ENCODE assay signal across 13 cellular contexts in the genomic region with DNA sequence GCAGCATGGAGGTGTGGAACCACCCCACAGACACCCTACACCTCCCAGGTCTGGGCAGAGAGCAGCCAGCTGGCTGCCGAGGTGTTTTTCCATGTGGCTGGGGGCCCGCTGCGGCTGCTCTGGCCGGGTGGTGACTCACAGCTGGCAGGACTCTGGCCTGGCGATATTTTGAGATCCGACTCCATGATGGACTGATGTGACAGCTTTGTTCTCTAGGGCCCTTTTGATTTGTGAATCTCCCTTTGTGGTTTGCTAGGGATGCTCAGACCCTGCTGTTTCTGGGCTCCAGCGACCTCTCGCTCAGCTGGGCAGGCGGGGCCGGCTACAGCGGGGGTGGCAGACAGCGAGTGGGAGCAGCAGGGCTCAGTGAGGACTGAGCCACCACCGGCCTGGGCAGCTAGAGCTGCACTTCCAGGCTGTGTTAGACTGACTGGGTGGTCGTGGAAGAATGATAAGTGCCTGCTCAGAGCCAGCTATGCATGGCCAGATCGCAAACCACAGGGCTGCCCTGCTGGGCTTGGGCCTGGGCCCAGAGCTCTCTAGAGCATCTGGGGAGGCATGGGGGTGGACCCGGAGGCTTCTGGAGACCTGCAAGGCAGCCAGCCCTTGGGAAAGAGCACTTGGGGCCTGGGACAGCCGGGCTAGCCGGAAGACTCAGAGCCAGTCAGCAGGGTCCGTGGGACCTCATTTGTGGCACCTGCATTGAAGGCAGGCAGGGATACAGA. TPM values are rescaled to one million over a fixed set of nuclear protein-coding genes. Genes with fewer than 3 reads are reported as not detected.
DNase-seq lines count a peak whose midpoint lies in the region; ATAC-seq and TF ChIP-seq lines count a peak whose summit lies in the region.
"Had no signal": no experiment of that assay in that cellular context is flagged by ENCODE, and none has a peak within 500 bp of the region (broad histone marks: within the 10 kb centered on the region; RNA-seq: fewer than 3 reads in every experiment).

No MANE protein-coding gene starts in this region.

- H3K4me3 ChIP-seq in mesendoderm (ENCODE audit: low read length) (no peak overlapping the region), tibial artery (no peak overlapping the region)
- H3K4me3 ChIP-seq: A549, upper lobe of left lung had no signal

- H3K27me3 ChIP-seq in mesendoderm (ENCODE audit: insufficient read depth, low read length, poor library complexity) (no peaks in the 10 kb centered on the region), tibial artery (no peaks in the 10 kb centered on the region)
- H3K27me3 ChIP-seq: upper lobe of left lung had no signal

- no peak overlapping the region for H2BK15ac ChIP-seq in mesendoderm (replicated peaks; ENCODE audit: low read depth)

- no CpG with 5 or more reads among the region's 19 CpGs for WGBS in mesendoderm (ENCODE audit: extremely low coverage, insufficient coverage, low lambda C conversion rate)

- H2BK120ac ChIP-seq in mesendoderm (ENCODE audit: low read depth, low read length) = no peak overlapping the region

- peaks cover 27% of the 10 kb centered on the region for H3K4me1 Mint-ChIP-seq in activated CD4-positive, alpha-beta T cell treated with anti-CD3 and anti-CD28 coated beads, Interleukin-2, amount 10 ng/mL, durations not matched to agents 24 days and 14 days

- H3K4me1 ChIP-seq in mesendoderm (ENCODE audit: control insufficient read depth, low read depth, low read length) = no peaks in the 10 kb centered on the region
- H3K4me1 ChIP-seq in tibial artery = peaks cover 0 to 16% (median 12%) of the 10 kb centered on the region in 4 donors
- H3K4me1 ChIP-seq: A549 had no signal

- no peak overlapping the region for H4K5ac ChIP-seq in mesendoderm (ENCODE audit: low read length)

- H2AK5ac ChIP-seq in mesendoderm (ENCODE audit: low read length) = no peak overlapping the region

- H2BK5ac ChIP-seq in mesendoderm (ENCODE audit: low read length) = no peak overlapping the region

- H3K18ac ChIP-seq in mesendoderm (ENCODE audit: low read length) = no peak overlapping the region

- peak overlapping the region; percentile 17 for H3K27ac Mint-ChIP-seq in activated CD4-positive, alpha-beta T cell treated with anti-CD3 and anti-CD28 coated beads, Interleukin-2, amount 10 ng/mL, durations not matched to agents 24 days and 14 days

- no peaks in the 10 kb centered on the region for H3K27me3 Mint-ChIP-seq in activated CD4-positive, alpha-beta T cell treated with anti-CD3 and anti-CD28 coated beads, Interleukin-2, amount 10 ng/mL, durations not matched to agents 24 days and 14 days

- no peak for ATAC-seq in GM21529 (IDR thresholded peaks at IDR 0.05; ENCODE audit: unreplicated experiment)
- ATAC-seq: A549 had no signal

- no peaks in the 10 kb centered on the region for H3K79me1 ChIP-seq in mesendoderm (ENCODE audit: low read length)

- no peak overlapping the region for H3K27ac ChIP-seq in mesendoderm (ENCODE audit: low read depth, low read length)
- peak overlapping the region; percentile 54 to 73 for H3K27ac ChIP-seq in tibial artery
- H3K27ac ChIP-seq: A549, upper lobe of left lung had no signal

- TF ChIP-seq CTCF in tibial artery (IDR thresholded peaks at IDR 0.05) = no peak

- no peak overlapping the region for H4K8ac ChIP-seq in mesendoderm (ENCODE audit: low read depth, low read length)

- H3K9me3 Mint-ChIP-seq in activated CD4-positive, alpha-beta T cell treated with anti-CD3 and anti-CD28 coated beads, Interleukin-2, amount 10 ng/mL, durations not matched to agents 24 days and 14 days = peaks cover 5% of the 10 kb centered on the region

- H3K36me3 ChIP-seq in mesendoderm (ENCODE audit: control insufficient read depth, insufficient read depth, low read length) (no peaks in the 10 kb centered on the region), tibial artery (no peaks in the 10 kb centered on the region)
- H3K36me3 ChIP-seq: upper lobe of left lung had no signal

- no peak overlapping the region for H3K56ac ChIP-seq in mesendoderm (ENCODE audit: low read length)

- H3K9ac ChIP-seq in mesendoderm (ENCODE audit: low read length) = no peak overlapping the region

- H3K9me3 ChIP-seq in tibial artery = no peaks in the 10 kb centered on the region
- H3K9me3 ChIP-seq: A549, upper lobe of left lung had no signal

- no peak overlapping the region for H3K4me3 Mint-ChIP-seq in activated CD4-positive, alpha-beta T cell treated with anti-CD3 and anti-CD28 coated beads, Interleukin-2, amount 10 ng/mL, durations not matched to agents 24 days and 14 days

- no peak overlapping the region for H3K4ac ChIP-seq in mesendoderm (ENCODE audit: low read depth, low read length)

- H3K79me2 ChIP-seq in mesendoderm (ENCODE audit: control insufficient read depth, insufficient read depth, low read length) = no peaks in the 10 kb centered on the region

- H3K36me3 Mint-ChIP-seq in activated CD4-positive, alpha-beta T cell treated with anti-CD3 and anti-CD28 coated beads, Interleukin-2, amount 10 ng/mL, durations not matched to agents 24 days and 14 days (ENCODE audit: low read depth) = peaks cover 2% of the 10 kb centered on the region

- intact Hi-C loops in activated CD4-positive, alpha-beta T cell treated with anti-CD3 and anti-CD28 coated beads, Interleukin-2, amount 10 ng/mL, durations not matched to agents 24 days and 14 days (cut with micrococcal nuclease) = no loop called here
- intact Hi-C loops in tibial artery (cut with DNase I; ENCODE audit: low total_unique reads) = no loop called here

- no peak overlapping the region for H3K4me2 ChIP-seq in mesendoderm (ENCODE audit: low read length)
- H3K4me2 ChIP-seq: A549 had no signal

- no peak for DNase-seq in activated CD4-positive, alpha-beta T cell treated with anti-CD3 and anti-CD28 coated beads, Interleukin-2, amount 10 ng/mL, durations not matched to agents 24 days and 14 days
- DNase-seq in activated CD4-positive, alpha-beta T cell treated with anti-CD3 and anti-CD28 coated beads for 48 hours = no peak
- DNase-seq in cerebellum (ENCODE audit: low spot score) = peak; percentile 11
- peak; percentile 18 for DNase-seq in mesendoderm
- DNase-seq in tibial artery = peak; percentile 65 to 84
- DNase-seq in NCI-H526 (lab: John Stamatoyannopoulos, UW) = no peak
- DNase-seq in EL = no peak
- DNase-seq: activated CD4-positive, alpha-beta T cell treated with anti-CD3 and anti-CD28 coated beads, Interleukin-2, amount 50 U/mL, for 4 hours; GDM1; NCI-H510A had no signal

- H3K23ac ChIP-seq in mesendoderm (ENCODE audit: low read length) = no peak overlapping the region

RNA-seq across cellular contexts. Expression of a gene that starts 46.2 kb away (rescaled TPM):
- 0.49 and 0.59 TPM in 2 replicates for total RNA-seq in activated CD4-positive, alpha-beta T cell treated with anti-CD3 and anti-CD28 coated beads, Interleukin-2, amount 10 ng/mL, durations not matched to agents 24 days and 14 days
- total RNA-seq in cerebellum = 13.6 TPM
- polyA plus RNA-seq in mesendoderm (2013, experiment 1 of 2) = 0.08 TPM
- polyA plus RNA-seq in mesendoderm (2013, experiment 2 of 2) = 0.17 TPM

Comparison
In these comparisons a context has a peak if more than half of its experiments do, and no peak if none do; other contexts are left out.
1. DNase-seq: peak in cerebellum (single experiment), mesendoderm (single experiment) and tibial artery (2 of 2); none in activated CD4-positive, alpha-beta T cell treated with anti-CD3 and anti-CD28 coated beads, Interleukin-2, amount 10 ng/mL, durations not matched to agents 24 days and 14 days (single experiment), activated CD4-positive, alpha-beta T cell treated with anti-CD3 and anti-CD28 coated beads for 48 hours (single experiment), NCI-H526 (0 of 2) and EL (single experiment).